In the genomic region with DNA sequence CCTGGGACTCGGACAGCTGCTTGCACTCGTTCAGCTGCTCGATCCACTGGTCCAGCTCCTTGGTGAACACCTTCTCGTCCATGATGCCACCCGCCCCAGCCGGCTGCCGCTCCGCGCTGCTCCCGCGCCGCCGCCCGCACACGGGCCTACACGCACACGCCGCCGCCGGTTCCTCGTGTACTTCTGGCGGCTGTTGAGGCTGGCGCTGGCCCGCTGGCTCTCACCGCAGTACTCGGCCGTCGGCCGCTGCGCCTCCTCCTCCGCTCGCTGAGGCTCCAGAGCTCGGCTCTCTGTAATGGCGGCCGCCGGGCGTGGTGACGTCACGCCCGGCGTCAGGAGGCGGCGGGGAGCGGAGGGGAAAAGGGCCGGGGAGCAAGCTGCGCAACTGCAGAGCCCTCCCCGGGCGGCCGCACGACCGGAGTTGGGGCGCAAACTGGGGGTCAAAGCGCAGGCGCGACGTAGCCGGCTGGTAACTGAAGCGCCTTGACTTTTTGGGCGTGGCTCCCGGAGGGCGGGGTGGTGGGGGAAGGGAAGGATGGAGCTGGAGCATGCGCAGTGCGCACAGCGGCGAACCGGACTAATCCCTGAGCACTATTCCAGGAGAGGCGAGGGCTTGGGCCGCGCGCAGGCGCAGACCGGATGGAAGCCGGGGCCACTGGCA, we compare ENCODE assay signal across 1 cellular context.
TF ChIP-seq lines count a peak whose summit lies in the region.

Gene PPP2CA, minus strand, starts transcription at position 294 of the 661 bp plus-strand sequence. Its CDS starts 212 bp downstream, at position 82.

TF ChIP-seq in HepG2, 621 proteins besides CTCF, POLR2A, EP300 and RAD21 (continued from another document and continues in another):
- TF ChIP-seq U2AF2 (IDR thresholded peaks at IDR 0.05; ENCODE audit: low read depth, low read length) = no peak
- TF ChIP-seq ZNF230 (CRISPR knock-in tag; IDR thresholded peaks at IDR 0.05) = 0 out of 2 replicates have a peak, but pooled peaks have one; percentile 65
- no peak for TF ChIP-seq ZSCAN12 (CRISPR knock-in tag; IDR thresholded peaks at IDR 0.05)
- no peak for TF ChIP-seq CHCHD3 (CRISPR knock-in tag; IDR thresholded peaks at IDR 0.05)
- TF ChIP-seq RBM39 (IDR thresholded peaks at IDR 0.05; ENCODE audit: low read depth, low read length, poor library complexity, severe bottlenecking) = peak; percentile 8
- no peak for TF ChIP-seq ZFP62 (CRISPR knock-in tag; IDR thresholded peaks at IDR 0.05)
- TF ChIP-seq ZNF432 (CRISPR knock-in tag; IDR thresholded peaks at IDR 0.05; ENCODE audit: borderline replicate concordance) = no peak
- TF ChIP-seq HOXD1 (CRISPR knock-in tag; IDR thresholded peaks at IDR 0.05) = no peak; the same call in 1 of the 2 replicates
- peak; percentile 69 for TF ChIP-seq ZNF746 (CRISPR knock-in tag; IDR thresholded peaks at IDR 0.05)
- no peak for TF ChIP-seq FOXK1 (CRISPR knock-in tag; IDR thresholded peaks at IDR 0.05; ENCODE audit: borderline replicate concordance, low read depth)
- TF ChIP-seq ZNF614 (CRISPR knock-in tag; IDR thresholded peaks at IDR 0.05; ENCODE audit: borderline replicate concordance) = peak; percentile 11
- TF ChIP-seq ZNF256 (CRISPR knock-in tag; conservative IDR thresholded peaks at IDR 0.05) = no peak
- no peak for TF ChIP-seq PRMT3 (CRISPR knock-in tag; IDR thresholded peaks at IDR 0.05; ENCODE audit: borderline replicate concordance, low read depth)
- TF ChIP-seq, protein P1, sequence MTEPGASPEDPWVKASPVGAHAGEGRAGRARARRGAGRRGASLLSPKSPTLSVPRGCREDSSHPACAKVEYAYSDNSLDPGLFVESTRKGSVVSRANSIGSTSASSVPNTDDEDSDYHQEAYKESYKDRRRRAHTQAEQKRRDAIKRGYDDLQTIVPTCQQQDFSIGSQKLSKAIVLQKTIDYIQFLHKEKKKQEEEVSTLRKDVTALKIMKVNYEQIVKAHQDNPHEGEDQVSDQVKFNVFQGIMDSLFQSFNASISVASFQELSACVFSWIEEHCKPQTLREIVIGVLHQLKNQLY (CRISPR knock-in tag; IDR thresholded peaks at IDR 0.05) = no peak
- TF ChIP-seq ZNF253 (CRISPR knock-in tag; IDR thresholded peaks at IDR 0.05; ENCODE audit: borderline replicate concordance) = no peak
- TF ChIP-seq GZF1 (CRISPR knock-in tag; IDR thresholded peaks at IDR 0.05) = no peak
- TF ChIP-seq MYNN (CRISPR knock-in tag; IDR thresholded peaks at IDR 0.05; ENCODE audit: low read depth) = no peak
- TF ChIP-seq ZNF891 (CRISPR knock-in tag; IDR thresholded peaks at IDR 0.05) = peak; percentile 56; the same call in 1 of the 2 replicates
- peak; percentile 33 for TF ChIP-seq SAP130 (CRISPR knock-in tag; IDR thresholded peaks at IDR 0.05; ENCODE audit: low read depth)
- TF ChIP-seq ZNF616 (CRISPR knock-in tag; IDR thresholded peaks at IDR 0.05; ENCODE audit: low read depth) = no peak
- TF ChIP-seq NFYC (CRISPR knock-in tag; IDR thresholded peaks at IDR 0.05) = no peak
- TF ChIP-seq ZNF674 (CRISPR knock-in tag; IDR thresholded peaks at IDR 0.05; ENCODE audit: low read depth) = peak; percentile 67; the same call in 1 of the 2 replicates
- no peak for TF ChIP-seq TCF7 (IDR thresholded peaks at IDR 0.05; ENCODE audit: low read depth)
- TF ChIP-seq SIN3B (IDR thresholded peaks at IDR 0.05; ENCODE audit: low read length) = no peak
- no peak for TF ChIP-seq ZSCAN9 (CRISPR knock-in tag; IDR thresholded peaks at IDR 0.05; ENCODE audit: borderline replicate concordance)
- TF ChIP-seq NONO (IDR thresholded peaks at IDR 0.05) = no peak
- peak; percentile 88 for TF ChIP-seq NONO (CRISPR knock-in tag; conservative IDR thresholded peaks at IDR 0.05)
- TF ChIP-seq ZNF543 (CRISPR knock-in tag; IDR thresholded peaks at IDR 0.05) = no peak
- peak; percentile 8; the same call in 1 of the 2 replicates for TF ChIP-seq PBX3 (CRISPR knock-in tag; IDR thresholded peaks at IDR 0.05; ENCODE audit: borderline replicate concordance)
- no peak for TF ChIP-seq FOXJ3 (CRISPR knock-in tag; IDR thresholded peaks at IDR 0.05; ENCODE audit: borderline replicate concordance)
- TF ChIP-seq REXO4 (CRISPR knock-in tag; IDR thresholded peaks at IDR 0.05; ENCODE audit: borderline replicate concordance) = no peak
- no peak for TF ChIP-seq ZNF678 (CRISPR knock-in tag; IDR thresholded peaks at IDR 0.05)
- no peak for TF ChIP-seq STAG1 (CRISPR knock-in tag; IDR thresholded peaks at IDR 0.05)
- TF ChIP-seq HNRNPLL (IDR thresholded peaks at IDR 0.05; ENCODE audit: low read depth, low read length, poor library complexity, severe bottlenecking) = peak; percentile 96
- TF ChIP-seq ZSCAN30 (CRISPR knock-in tag; IDR thresholded peaks at IDR 0.05) = no peak
- no peak for TF ChIP-seq KDM6A (CRISPR knock-in tag; IDR thresholded peaks at IDR 0.05; ENCODE audit: low read depth)
- TF ChIP-seq NCOR1 (IDR thresholded peaks at IDR 0.05; ENCODE audit: borderline replicate concordance, low read length) = peak; percentile 40; the same call in 1 of the 2 replicates
- peak; percentile 84 for TF ChIP-seq PATZ1 (CRISPR knock-in tag; IDR thresholded peaks at IDR 0.05)
- TF ChIP-seq ZBTB33 (CRISPR knock-in tag; IDR thresholded peaks at IDR 0.05) = no peak
- peak; percentile 17; the same call in 1 of the 2 replicates for TF ChIP-seq ZNF782 (CRISPR knock-in tag; IDR thresholded peaks at IDR 0.05; ENCODE audit: borderline replicate concordance)
- TF ChIP-seq, protein P2, sequence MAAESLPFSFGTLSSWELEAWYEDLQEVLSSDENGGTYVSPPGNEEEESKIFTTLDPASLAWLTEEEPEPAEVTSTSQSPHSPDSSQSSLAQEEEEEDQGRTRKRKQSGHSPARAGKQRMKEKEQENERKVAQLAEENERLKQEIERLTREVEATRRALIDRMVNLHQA (CRISPR knock-in tag; IDR thresholded peaks at IDR 0.05) = no peak
- TF ChIP-seq ZNF564 (CRISPR knock-in tag; IDR thresholded peaks at IDR 0.05) = peak; percentile 90; the same call in 1 of the 2 replicates
- peak; percentile 65; the same call in 1 of the 2 replicates for TF ChIP-seq ZNF747 (CRISPR knock-in tag; IDR thresholded peaks at IDR 0.05; ENCODE audit: borderline replicate concordance)
- TF ChIP-seq MIER2 (CRISPR knock-in tag; IDR thresholded peaks at IDR 0.05) = no peak
- peak; percentile 72; the same call in 1 of the 2 replicates for TF ChIP-seq KDM5B (CRISPR knock-in tag; IDR thresholded peaks at IDR 0.05; ENCODE audit: borderline replicate concordance)
- TF ChIP-seq, protein P3, sequence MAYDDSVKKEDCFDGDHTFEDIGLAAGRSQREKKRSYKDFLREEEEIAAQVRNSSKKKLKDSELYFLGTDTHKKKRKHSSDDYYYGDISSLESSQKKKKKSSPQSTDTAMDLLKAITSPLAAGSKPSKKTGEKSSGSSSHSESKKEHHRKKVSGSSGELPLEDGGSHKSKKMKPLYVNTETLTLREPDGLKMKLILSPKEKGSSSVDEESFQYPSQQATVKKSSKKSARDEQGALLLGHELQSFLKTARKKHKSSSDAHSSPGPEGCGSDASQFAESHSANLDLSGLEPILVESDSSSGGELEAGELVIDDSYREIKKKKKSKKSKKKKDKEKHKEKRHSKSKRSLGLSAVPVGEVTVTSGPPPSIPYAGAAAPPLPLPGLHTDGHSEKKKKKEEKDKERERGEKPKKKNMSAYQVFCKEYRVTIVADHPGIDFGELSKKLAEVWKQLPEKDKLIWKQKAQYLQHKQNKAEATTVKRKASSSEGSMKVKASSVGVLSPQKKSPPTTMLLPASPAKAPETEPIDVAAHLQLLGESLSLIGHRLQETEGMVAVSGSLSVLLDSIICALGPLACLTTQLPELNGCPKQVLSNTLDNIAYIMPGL (CRISPR knock-in tag; IDR thresholded peaks at IDR 0.05; ENCODE audit: borderline replicate concordance in 1 of 2, low read depth in 1 of 2) = peak; percentile 64 to 86; a peak in 2 of 4 replicates
- no peak for TF ChIP-seq MBD4 (IDR thresholded peaks at IDR 0.05; ENCODE audit: borderline replicate concordance, low read length)
- TF ChIP-seq PRPF4 (IDR thresholded peaks at IDR 0.05; ENCODE audit: low read depth, low read length, poor library complexity, severe bottlenecking) = peak; percentile 80
- TF ChIP-seq ATF3 (CRISPR knock-in tag; IDR thresholded peaks at IDR 0.05) = 0 out of 2 replicates have a peak, but pooled peaks have one; percentile 40
- TF ChIP-seq ZNF780A (CRISPR knock-in tag; IDR thresholded peaks at IDR 0.05) = peak; percentile 66; the same call in 1 of the 2 replicates
- TF ChIP-seq GABPA (IDR thresholded peaks at IDR 0.05; ENCODE audit: low read depth, low read length) = no peak
- no peak for TF ChIP-seq GABPA (CRISPR knock-in tag; IDR thresholded peaks at IDR 0.05; ENCODE audit: low read depth)
- peak; percentile 52 for TF ChIP-seq NR2C2 (CRISPR knock-in tag; IDR thresholded peaks at IDR 0.05; ENCODE audit: borderline replicate concordance)
- peak; percentile 76 for TF ChIP-seq CHD2 (IDR thresholded peaks at IDR 0.05; ENCODE audit: low read depth, low read length)
- 0 out of 2 replicates have a peak, but pooled peaks have one; percentile 27 for TF ChIP-seq KLF11 (CRISPR knock-in tag; IDR thresholded peaks at IDR 0.05)
- no peak for TF ChIP-seq HIC2 (CRISPR knock-in tag; IDR thresholded peaks at IDR 0.05; ENCODE audit: low read depth)
- TF ChIP-seq ZNF333 (CRISPR knock-in tag; IDR thresholded peaks at IDR 0.05; ENCODE audit: borderline replicate concordance) = no peak; the same call in 1 of the 2 replicates
- peak; percentile 27; the same call in 1 of the 2 replicates for TF ChIP-seq ZNF605 (CRISPR knock-in tag; IDR thresholded peaks at IDR 0.05)
- peak; percentile 52 for TF ChIP-seq TMF1 (CRISPR knock-in tag; IDR thresholded peaks at IDR 0.05; ENCODE audit: low read depth)
- TF ChIP-seq SNAPC2 (CRISPR knock-in tag; IDR thresholded peaks at IDR 0.05) = no peak; the same call in 1 of the 2 replicates
- no peak for TF ChIP-seq ARNT (IDR thresholded peaks at IDR 0.05)
- TF ChIP-seq, protein P4, sequence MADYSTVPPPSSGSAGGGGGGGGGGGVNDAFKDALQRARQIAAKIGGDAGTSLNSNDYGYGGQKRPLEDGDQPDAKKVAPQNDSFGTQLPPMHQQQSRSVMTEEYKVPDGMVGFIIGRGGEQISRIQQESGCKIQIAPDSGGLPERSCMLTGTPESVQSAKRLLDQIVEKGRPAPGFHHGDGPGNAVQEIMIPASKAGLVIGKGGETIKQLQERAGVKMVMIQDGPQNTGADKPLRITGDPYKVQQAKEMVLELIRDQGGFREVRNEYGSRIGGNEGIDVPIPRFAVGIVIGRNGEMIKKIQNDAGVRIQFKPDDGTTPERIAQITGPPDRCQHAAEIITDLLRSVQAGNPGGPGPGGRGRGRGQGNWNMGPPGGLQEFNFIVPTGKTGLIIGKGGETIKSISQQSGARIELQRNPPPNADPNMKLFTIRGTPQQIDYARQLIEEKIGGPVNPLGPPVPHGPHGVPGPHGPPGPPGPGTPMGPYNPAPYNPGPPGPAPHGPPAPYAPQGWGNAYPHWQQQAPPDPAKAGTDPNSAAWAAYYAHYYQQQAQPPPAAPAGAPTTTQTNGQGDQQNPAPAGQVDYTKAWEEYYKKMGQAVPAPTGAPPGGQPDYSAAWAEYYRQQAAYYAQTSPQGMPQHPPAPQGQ (CRISPR knock-in tag; IDR thresholded peaks at IDR 0.05; ENCODE audit: borderline replicate concordance) = no peak
